Comparison of ENCODE assay signal across 1 cellular context in genomic region chr2:196170681-196171247, GRCh38.
A peak's percentile ranks its signal among the peaks of the same experiment; 100 is the strongest.
TF ChIP-seq lines count a peak whose summit lies in the region.

No MANE protein-coding gene starts in this region.

TF ChIP-seq in HepG2, 621 proteins besides CTCF, POLR2A, EP300 and RAD21 (continued from another document and continues in another):
- TF ChIP-seq, protein P1, sequence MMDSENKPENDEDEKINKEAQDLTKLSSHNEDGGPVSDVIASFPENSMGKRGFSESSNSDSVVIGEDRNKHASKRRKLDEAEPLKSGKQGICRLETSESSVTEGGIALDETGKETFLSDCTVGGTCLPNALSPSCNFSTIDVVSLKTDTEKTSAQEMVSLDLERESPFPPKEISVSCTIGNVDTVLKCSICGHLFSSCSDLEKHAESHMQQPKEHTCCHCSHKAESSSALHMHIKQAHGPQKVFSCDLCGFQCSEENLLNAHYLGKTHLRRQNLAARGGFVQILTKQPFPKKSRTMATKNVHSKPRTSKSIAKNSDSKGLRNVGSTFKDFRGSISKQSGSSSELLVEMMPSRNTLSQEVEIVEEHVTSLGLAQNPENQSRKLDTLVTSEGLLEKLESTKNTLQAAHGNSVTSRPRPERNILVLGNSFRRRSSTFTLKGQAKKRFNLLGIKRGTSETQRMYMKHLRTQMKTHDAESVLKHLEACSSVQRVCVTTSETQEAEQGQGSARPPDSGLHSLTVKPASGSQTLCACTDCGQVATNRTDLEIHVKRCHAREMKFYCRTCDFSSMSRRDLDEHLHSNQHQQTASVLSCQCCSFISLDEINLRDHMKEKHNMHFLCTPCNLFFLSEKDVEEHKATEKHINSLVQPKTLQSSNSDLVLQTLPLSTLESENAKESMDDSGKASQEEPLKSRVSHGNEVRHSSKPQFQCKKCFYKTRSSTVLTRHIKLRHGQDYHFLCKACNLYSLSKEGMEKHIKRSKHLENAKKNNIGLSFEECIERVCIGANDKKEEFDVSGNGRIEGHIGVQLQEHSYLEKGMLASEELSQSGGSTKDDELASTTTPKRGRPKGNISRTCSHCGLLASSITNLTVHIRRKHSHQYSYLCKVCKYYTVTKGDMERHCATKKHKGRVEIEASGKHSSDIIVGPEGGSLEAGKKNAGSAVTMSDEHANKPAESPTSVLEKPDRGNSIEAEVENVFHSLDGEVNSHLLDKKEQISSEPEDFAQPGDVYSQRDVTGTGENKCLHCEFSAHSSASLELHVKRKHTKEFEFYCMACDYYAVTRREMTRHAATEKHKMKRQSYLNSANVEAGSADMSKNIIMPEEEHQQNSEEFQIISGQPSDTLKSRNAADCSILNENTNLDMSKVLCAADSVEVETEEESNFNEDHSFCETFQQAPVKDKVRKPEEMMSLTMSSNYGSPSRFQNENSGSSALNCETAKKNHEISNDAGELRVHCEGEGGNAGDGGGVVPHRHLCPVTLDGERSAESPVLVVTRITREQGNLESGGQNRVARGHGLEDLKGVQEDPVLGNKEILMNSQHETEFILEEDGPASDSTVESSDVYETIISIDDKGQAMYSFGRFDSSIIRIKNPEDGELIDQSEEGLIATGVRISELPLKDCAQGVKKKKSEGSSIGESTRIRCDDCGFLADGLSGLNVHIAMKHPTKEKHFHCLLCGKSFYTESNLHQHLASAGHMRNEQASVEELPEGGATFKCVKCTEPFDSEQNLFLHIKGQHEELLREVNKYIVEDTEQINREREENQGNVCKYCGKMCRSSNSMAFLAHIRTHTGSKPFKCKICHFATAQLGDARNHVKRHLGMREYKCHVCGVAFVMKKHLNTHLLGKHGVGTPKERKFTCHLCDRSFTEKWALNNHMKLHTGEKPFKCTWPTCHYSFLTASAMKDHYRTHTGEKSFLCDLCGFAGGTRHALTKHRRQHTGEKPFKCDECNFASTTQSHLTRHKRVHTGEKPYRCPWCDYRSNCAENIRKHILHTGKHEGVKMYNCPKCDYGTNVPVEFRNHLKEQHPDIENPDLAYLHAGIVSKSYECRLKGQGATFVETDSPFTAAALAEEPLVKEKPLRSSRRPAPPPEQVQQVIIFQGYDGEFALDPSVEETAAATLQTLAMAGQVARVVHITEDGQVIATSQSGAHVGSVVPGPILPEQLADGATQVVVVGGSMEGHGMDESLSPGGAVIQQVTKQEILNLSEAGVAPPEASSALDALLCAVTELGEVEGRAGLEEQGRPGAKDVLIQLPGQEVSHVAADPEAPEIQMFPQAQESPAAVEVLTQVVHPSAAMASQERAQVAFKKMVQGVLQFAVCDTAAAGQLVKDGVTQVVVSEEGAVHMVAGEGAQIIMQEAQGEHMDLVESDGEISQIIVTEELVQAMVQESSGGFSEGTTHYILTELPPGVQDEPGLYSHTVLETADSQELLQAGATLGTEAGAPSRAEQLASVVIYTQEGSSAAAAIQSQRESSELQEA (CRISPR knock-in tag; IDR thresholded peaks at IDR 0.05; ENCODE audit: not compliant biosample characterization), result peak; percentile 17
- TF ChIP-seq NONO (IDR thresholded peaks at IDR 0.05) (no peak), NONO (CRISPR knock-in tag; conservative IDR thresholded peaks at IDR 0.05) (peak; percentile 6; the same call in 1 of the 2 replicates), DDIT3 (CRISPR knock-in tag; IDR thresholded peaks at IDR 0.05) (no peak), SP4 (CRISPR knock-in tag; IDR thresholded peaks at IDR 0.05) (no peak), SMYD3 (CRISPR knock-in tag; IDR thresholded peaks at IDR 0.05) (0 out of 2 replicates have a peak, but pooled peaks have one; percentile 47), TCF7 (IDR thresholded peaks at IDR 0.05; ENCODE audit: low read depth) (no peak), RBM39 (IDR thresholded peaks at IDR 0.05; ENCODE audit: low read depth, low read length, poor library complexity, severe bottlenecking) (no peak), JUN (CRISPR knock-in tag; IDR thresholded peaks at IDR 0.05) (no peak), HNF4A (CRISPR knock-in tag; IDR thresholded peaks at IDR 0.05) (no peak), GATAD1 (CRISPR knock-in tag; IDR thresholded peaks at IDR 0.05) (no peak), FOXK1 (CRISPR knock-in tag; IDR thresholded peaks at IDR 0.05; ENCODE audit: borderline replicate concordance, low read depth) (no peak), GABPA (IDR thresholded peaks at IDR 0.05; ENCODE audit: low read depth, low read length) (no peak), GABPA (CRISPR knock-in tag; IDR thresholded peaks at IDR 0.05; ENCODE audit: low read depth) (no peak), CAMTA2 (CRISPR knock-in tag; IDR thresholded peaks at IDR 0.05; ENCODE audit: borderline replicate concordance) (0 out of 2 replicates have a peak, but pooled peaks have one; percentile 30), ATF7-NPFF (CRISPR knock-in tag; IDR thresholded peaks at IDR 0.05; ENCODE audit: low read depth) (peak; percentile 30; the same call in 1 of the 2 replicates), JDP2 (CRISPR knock-in tag; IDR thresholded peaks at IDR 0.05; ENCODE audit: borderline replicate concordance) (no peak), ATF4 (CRISPR knock-in tag; IDR thresholded peaks at IDR 0.05) (no peak), KLF12 (CRISPR knock-in tag; IDR thresholded peaks at IDR 0.05; ENCODE audit: borderline replicate concordance) (no peak), MTA1 (CRISPR knock-in tag; IDR thresholded peaks at IDR 0.05; ENCODE audit: borderline replicate concordance) (peak; percentile 58; the same call in 1 of the 2 replicates), ZNF335 (CRISPR knock-in tag; IDR thresholded peaks at IDR 0.05) (no peak), MXD1 (CRISPR knock-in tag; IDR thresholded peaks at IDR 0.05) (0 out of 2 replicates have a peak, but pooled peaks have one; percentile 42), PBX3 (CRISPR knock-in tag; IDR thresholded peaks at IDR 0.05; ENCODE audit: borderline replicate concordance) (no peak), ZNF660 (CRISPR knock-in tag; IDR thresholded peaks at IDR 0.05; ENCODE audit: borderline replicate concordance, low read depth) (no peak), RFX5 (IDR thresholded peaks at IDR 0.05; ENCODE audit: low read depth, low read length) (no peak), SMARCE1 (IDR thresholded peaks at IDR 0.05; ENCODE audit: borderline replicate concordance) (no peak), ZIK1 (CRISPR knock-in tag; IDR thresholded peaks at IDR 0.05; ENCODE audit: borderline replicate concordance, low read depth) (peak; percentile 82; the same call in 1 of the 2 replicates), ZBTB8A (CRISPR knock-in tag; IDR thresholded peaks at IDR 0.05; ENCODE audit: borderline replicate concordance, low read depth) (no peak), HOXD1 (CRISPR knock-in tag; IDR thresholded peaks at IDR 0.05) (0 out of 2 replicates have a peak, but pooled peaks have one; percentile 11), PAF1 (CRISPR knock-in tag; IDR thresholded peaks at IDR 0.05) (no peak), MYC (CRISPR knock-in tag; IDR thresholded peaks at IDR 0.05; ENCODE audit: borderline replicate concordance) (peak; percentile 42; the same call in 1 of the 2 replicates), TFDP2 (CRISPR knock-in tag; IDR thresholded peaks at IDR 0.05) (no peak), ZNF460 (CRISPR knock-in tag; IDR thresholded peaks at IDR 0.05; ENCODE audit: borderline replicate concordance) (no peak), TSC22D2 (CRISPR knock-in tag; IDR thresholded peaks at IDR 0.05; ENCODE audit: borderline replicate concordance) (no peak), ZNF501 (CRISPR knock-in tag; IDR thresholded peaks at IDR 0.05) (peak; percentile 82), STAT6 (CRISPR knock-in tag; IDR thresholded peaks at IDR 0.05; ENCODE audit: borderline replicate concordance) (no peak), ISL2 (CRISPR knock-in tag; IDR thresholded peaks at IDR 0.05) (no peak; the same call in 1 of the 2 replicates), ZNF766 (CRISPR knock-in tag; IDR thresholded peaks at IDR 0.05; ENCODE audit: borderline replicate concordance) (no peak; the same call in 1 of the 2 replicates), GZF1 (CRISPR knock-in tag; IDR thresholded peaks at IDR 0.05) (no peak), ARNT (IDR thresholded peaks at IDR 0.05) (no peak), TCF7L2 (IDR thresholded peaks at IDR 0.05; ENCODE audit: low read depth, low read length) (no peak), ZNF260 (CRISPR knock-in tag; IDR thresholded peaks at IDR 0.05; ENCODE audit: borderline replicate concordance, low read depth) (no peak), ISX (CRISPR knock-in tag; conservative IDR thresholded peaks at IDR 0.05) (no peak)
- TF ChIP-seq, protein P2, sequence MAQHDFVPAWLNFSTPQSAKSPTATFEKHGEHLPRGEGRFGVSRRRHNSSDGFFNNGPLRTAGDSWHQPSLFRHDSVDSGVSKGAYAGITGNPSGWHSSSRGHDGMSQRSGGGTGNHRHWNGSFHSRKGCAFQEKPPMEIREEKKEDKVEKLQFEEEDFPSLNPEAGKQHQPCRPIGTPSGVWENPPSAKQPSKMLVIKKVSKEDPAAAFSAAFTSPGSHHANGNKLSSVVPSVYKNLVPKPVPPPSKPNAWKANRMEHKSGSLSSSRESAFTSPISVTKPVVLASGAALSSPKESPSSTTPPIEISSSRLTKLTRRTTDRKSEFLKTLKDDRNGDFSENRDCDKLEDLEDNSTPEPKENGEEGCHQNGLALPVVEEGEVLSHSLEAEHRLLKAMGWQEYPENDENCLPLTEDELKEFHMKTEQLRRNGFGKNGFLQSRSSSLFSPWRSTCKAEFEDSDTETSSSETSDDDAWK (CRISPR knock-in tag; IDR thresholded peaks at IDR 0.05), result no peak
- TF ChIP-seq, protein P3, sequence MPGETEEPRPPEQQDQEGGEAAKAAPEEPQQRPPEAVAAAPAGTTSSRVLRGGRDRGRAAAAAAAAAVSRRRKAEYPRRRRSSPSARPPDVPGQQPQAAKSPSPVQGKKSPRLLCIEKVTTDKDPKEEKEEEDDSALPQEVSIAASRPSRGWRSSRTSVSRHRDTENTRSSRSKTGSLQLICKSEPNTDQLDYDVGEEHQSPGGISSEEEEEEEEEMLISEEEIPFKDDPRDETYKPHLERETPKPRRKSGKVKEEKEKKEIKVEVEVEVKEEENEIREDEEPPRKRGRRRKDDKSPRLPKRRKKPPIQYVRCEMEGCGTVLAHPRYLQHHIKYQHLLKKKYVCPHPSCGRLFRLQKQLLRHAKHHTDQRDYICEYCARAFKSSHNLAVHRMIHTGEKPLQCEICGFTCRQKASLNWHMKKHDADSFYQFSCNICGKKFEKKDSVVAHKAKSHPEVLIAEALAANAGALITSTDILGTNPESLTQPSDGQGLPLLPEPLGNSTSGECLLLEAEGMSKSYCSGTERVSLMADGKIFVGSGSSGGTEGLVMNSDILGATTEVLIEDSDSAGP (CRISPR knock-in tag; IDR thresholded peaks at IDR 0.05; ENCODE audit: borderline replicate concordance), result peak; percentile 56
